32 cellular contexts compared by ENCODE assay signal in genomic region chr6:125027287-125027686, GRCh38.
"Had no signal": no experiment of that assay in that cellular context is flagged by ENCODE, and none has a peak within 500 bp of the region (broad histone marks: within the 10 kb centered on the region; RNA-seq: fewer than 3 reads in every experiment).

No MANE protein-coding gene starts in this region.

- H3K27ac ChIP-seq: ascending aorta, body of pancreas, brain microvascular endothelial cell, breast epithelium, cardiac muscle cell had no signal

- FAIRE-seq: astrocyte, bronchial epithelial cell had no signal

- H3K4me3 ChIP-seq: ascending aorta, body of pancreas, breast epithelium, cardiac muscle cell had no signal

- H3K27me3 ChIP-seq: ascending aorta, body of pancreas, brain microvascular endothelial cell, breast epithelium, cardiac muscle cell had no signal

- H3K9me3 ChIP-seq: body of pancreas, breast epithelium had no signal

- ATAC-seq: activated naive CD4-positive, alpha-beta T cell treated with anti-CD3 and anti-CD28 coated beads, Interleukin-2, amount 50 U/mL, for 72 hours; activated naive CD8-positive, alpha-beta T cell treated with anti-CD3 and anti-CD28 coated beads, Interleukin-2, amount 50 U/mL, for 24 hours; activated T-cell treated with anti-CD3 and anti-CD28 coated beads, Interleukin-2, amount 50 U/mL, for 4 hours; activated T-cell treated with anti-CD3 and anti-CD28 coated beads, Interleukin-2, amount 50 U/mL, for 72 hours; activated T-helper 17 cell treated with anti-CD3 and anti-CD28 coated beads, Interleukin-2, amount 50 U/mL, for 72 hours; body of pancreas had no signal

- H3K4me1 ChIP-seq: breast epithelium had no signal

- H3K36me3 ChIP-seq: ascending aorta, brain microvascular endothelial cell, breast epithelium, cardiac muscle cell had no signal

- DNase-seq: activated effector memory CD4-positive, alpha-beta T cell treated with anti-CD3 and anti-CD28 coated beads, Interleukin-2, amount 50 U/mL, for 16 hours; activated effector memory CD4-positive, alpha-beta T cell treated with Interleukin-2 at 50 U/mL for 16 hours; activated gamma-delta T cell; activated gamma-delta T cell treated with Interleukin-2 at 50 U/mL for 16 hours; activated naive CD4-positive, alpha-beta T cell; activated naive CD4-positive, alpha-beta T cell treated with anti-CD3 and anti-CD28 coated beads for 36 hours; activated naive CD4-positive, alpha-beta T cell treated with anti-CD3 and anti-CD28 coated beads, Interleukin-2, amount 10 ng/mL, durations not matched to agents 7 days and 5 days; activated naive CD4-positive, alpha-beta T cell treated with anti-CD3 and anti-CD28 coated beads, Interleukin-2, amount 50 U/mL, for 16 hours; activated naive CD4-positive, alpha-beta T cell treated with Interleukin-2 at 50 U/mL for 16 hours; activated naive CD8-positive, alpha-beta T cell treated with anti-CD3 and anti-CD28 coated beads for 36 hours; activated naive CD8-positive, alpha-beta T cell treated with anti-CD3 and anti-CD28 coated beads, Interleukin-2, amount 10 ng/mL, durations not matched to agents 7 days and 5 days; activated naive CD8-positive, alpha-beta T cell treated with anti-CD3 and anti-CD28 coated beads, Interleukin-2, amount 50 U/mL, for 24 hours; activated T-cell treated with anti-CD3 and anti-CD28 coated beads, Interleukin-2, amount 50 U/mL, for 24 hours; activated T-cell treated with anti-CD3 and anti-CD28 coated beads, Interleukin-2, amount 50 U/mL, for 4 hours; activated T-cell treated with anti-CD3 and anti-CD28 coated beads, Interleukin-2, amount 50 U/mL, for 48 hours; activated T-cell treated with anti-CD3 and anti-CD28 coated beads, Interleukin-2, amount 50 U/mL, for 72 hours; amniotic stem cell; amygdala; anterior cingulate cortex; aorta; body of pancreas; brain microvascular endothelial cell; caudate nucleus; central memory CD4-positive, alpha-beta T cell; cerebellar nuclear complex had no signal
